In genomic region chr4:56768772-56769171, GRCh38 we compare ENCODE assay signal across 26 cellular contexts. TPM values are rescaled to one million over a fixed set of nuclear protein-coding genes. Genes with fewer than 3 reads are reported as not detected.
DNase-seq lines count a peak whose midpoint lies in the region; ATAC-seq and TF ChIP-seq lines count a peak whose summit lies in the region.
"Had no signal": no experiment of that assay in that cellular context is flagged by ENCODE, and none has a peak within 500 bp of the region (broad histone marks: within the 10 kb centered on the region; RNA-seq: fewer than 3 reads in every experiment).

No MANE protein-coding gene starts in this region.

- no peaks in the 10 kb centered on the region for H3K27me3 ChIP-seq in MM.1S (replicated peaks; ENCODE audit: insufficient read depth, low read length)
- H3K27me3 ChIP-seq in upper lobe of right lung: no peaks in the 10 kb centered on the region
- H3K27me3 ChIP-seq: right atrium auricular region had no signal

- H3K4me2 ChIP-seq in MM.1S (ENCODE audit: low read depth, low read length): no peak overlapping the region

- intact Hi-C loops in upper lobe of right lung (cut with DNase I): no loop called here

- peaks cover 10% of the 10 kb centered on the region for H3K4me1 Mint-ChIP-seq in stimulated activated naive CD8-positive, alpha-beta T cell treated with anti-CD3 and anti-CD28 coated beads, Interleukin-15, amount 100 ng/mL, for 72 hours

- TF ChIP-seq CTCF in MM.1S (IDR thresholded peaks at IDR 0.05; ENCODE audit: low read length) (no peak), upper lobe of right lung (IDR thresholded peaks at IDR 0.05) (no peak)

- H2AFZ ChIP-seq in MM.1S (ENCODE audit: low read length): 0 out of 2 replicates have a peak overlapping the region, but pooled peaks have one; percentile 5

- H3K36me3 ChIP-seq in MM.1S (replicated peaks; ENCODE audit: insufficient read depth, low read length) (no peaks in the 10 kb centered on the region), upper lobe of right lung (no peaks in the 10 kb centered on the region)
- H3K36me3 ChIP-seq: right atrium auricular region, thoracic aorta had no signal

- H3K9me3 Mint-ChIP-seq in stimulated activated naive CD8-positive, alpha-beta T cell treated with anti-CD3 and anti-CD28 coated beads, Interleukin-15, amount 100 ng/mL, for 72 hours: no peaks in the 10 kb centered on the region
- H3K9me3 Mint-ChIP-seq: activated naive CD4-positive, alpha-beta T cell treated with anti-CD3 and anti-CD28 coated beads for 36 hours; CD4-positive, CD25-positive, alpha-beta regulatory T cell; effector memory CD8-positive, alpha-beta T cell had no signal

- DNase-seq in stimulated activated naive CD8-positive, alpha-beta T cell treated with anti-CD3 and anti-CD28 coated beads, Interleukin-15, Interleukin-2, amounts not matched to agents 100 U/mL and 50 U/mL, for 24 hours: peak; percentile 19
- no peak for DNase-seq in stimulated activated naive CD8-positive, alpha-beta T cell treated with anti-CD3 and anti-CD28 coated beads, Interleukin-15, amount 100 ng/mL, for 72 hours
- DNase-seq in MM.1S (no peak), iPS-NIHi11 (ENCODE audit: low spot score) (peak; percentile 68), upper lobe of right lung (no peak), NK-92 (lab: John Stamatoyannopoulos, UW; ENCODE audit: unreplicated experiment) (no peak)
- DNase-seq: activated CD4-positive, alpha-beta T cell treated with anti-CD3 and anti-CD28 coated beads for 4 hours; activated naive CD4-positive, alpha-beta T cell treated with anti-CD3 and anti-CD28 coated beads for 36 hours; activated T-cell treated with anti-CD3 and anti-CD28 coated beads for 4 hours; CD4-positive, CD25-positive, alpha-beta regulatory T cell; effector memory CD8-positive, alpha-beta T cell; glutamatergic neuron; GOT3; MV-4-11; NCI-H187; NCI-H446 treated with DMSO at 0.1 percent for 48 hours; stimulated activated CD4-positive, alpha-beta T cell treated with anti-CD3 and anti-CD28 coated beads, Interleukin-15, amount 100 ng/mL, for 24 hours had no signal

- H3K79me2 ChIP-seq in MM.1S (ENCODE audit: low read length): no peaks in the 10 kb centered on the region

- no peaks in the 10 kb centered on the region for H4K20me1 ChIP-seq in MM.1S (ENCODE audit: insufficient read depth, low read length)

- H3K27ac ChIP-seq in MM.1S (ENCODE audit: low read length): no peak overlapping the region
- no peak overlapping the region for H3K27ac ChIP-seq in upper lobe of right lung
- H3K27ac ChIP-seq: right atrium auricular region, thoracic aorta had no signal

- H3F3A ChIP-seq in MM.1S (ENCODE audit: insufficient read depth, low read length): no peaks in the 10 kb centered on the region

- H3K9me3 ChIP-seq in MM.1S (replicated peaks; ENCODE audit: insufficient read depth, low read length) (no peaks in the 10 kb centered on the region), upper lobe of right lung (no peaks in the 10 kb centered on the region)
- H3K9me3 ChIP-seq: right atrium auricular region, thoracic aorta had no signal

- no peak overlapping the region for H3K9ac ChIP-seq in MM.1S (ENCODE audit: low read length)

- no peak overlapping the region for H3K27ac Mint-ChIP-seq in stimulated activated naive CD8-positive, alpha-beta T cell treated with anti-CD3 and anti-CD28 coated beads, Interleukin-15, amount 100 ng/mL, for 72 hours
- H3K27ac Mint-ChIP-seq: activated naive CD4-positive, alpha-beta T cell treated with anti-CD3 and anti-CD28 coated beads for 36 hours; effector memory CD8-positive, alpha-beta T cell had no signal

- H3K4me1 ChIP-seq in MM.1S (ENCODE audit: low read length): peaks cover 8% of the 10 kb centered on the region
- no peaks in the 10 kb centered on the region for H3K4me1 ChIP-seq in upper lobe of right lung
- H3K4me1 ChIP-seq: right atrium auricular region had no signal

- ATAC-seq in stimulated activated naive CD8-positive, alpha-beta T cell treated with anti-CD3 and anti-CD28 coated beads, Interleukin-15, Interleukin-2, amounts not matched to agents 100 U/mL and 50 U/mL, for 24 hours: no peak
- ATAC-seq in stimulated activated naive CD8-positive, alpha-beta T cell treated with anti-CD3 and anti-CD28 coated beads, Interleukin-15, amount 100 ng/mL, for 72 hours: no peak
- ATAC-seq in upper lobe of right lung (peak; percentile 63), GM21576 (IDR thresholded peaks at IDR 0.05; ENCODE audit: unreplicated experiment) (no peak), GM18909 (IDR thresholded peaks at IDR 0.05; ENCODE audit: poor library complexity, unreplicated experiment) (no peak)
- ATAC-seq: effector memory CD8-positive, alpha-beta T cell; K562; Right ventricle myocardium inferior had no signal

- H3K4me3 ChIP-seq in MM.1S (ENCODE audit: low read length): no peak overlapping the region
- no peak overlapping the region for H3K4me3 ChIP-seq in upper lobe of right lung
- H3K4me3 ChIP-seq: K562, right atrium auricular region, thoracic aorta had no signal

- H3K9me2 ChIP-seq in MM.1S (replicated peaks; ENCODE audit: insufficient read depth, low read length): no peaks in the 10 kb centered on the region

- H3K27me3 Mint-ChIP-seq in stimulated activated naive CD8-positive, alpha-beta T cell treated with anti-CD3 and anti-CD28 coated beads, Interleukin-15, amount 100 ng/mL, for 72 hours: no peaks in the 10 kb centered on the region
- H3K27me3 Mint-ChIP-seq: effector memory CD8-positive, alpha-beta T cell had no signal

- no peak overlapping the region for H3K4me3 Mint-ChIP-seq in stimulated activated naive CD8-positive, alpha-beta T cell treated with anti-CD3 and anti-CD28 coated beads, Interleukin-15, amount 100 ng/mL, for 72 hours
- H3K4me3 Mint-ChIP-seq: activated naive CD4-positive, alpha-beta T cell treated with anti-CD3 and anti-CD28 coated beads for 36 hours; CD4-positive, CD25-positive, alpha-beta regulatory T cell; effector memory CD8-positive, alpha-beta T cell had no signal

RNA-seq across cellular contexts. Expression of gene SPINK2, which starts 52.7 kb away (rescaled TPM):
- total RNA-seq in upper lobe of right lung: not detected
- total RNA-seq: astrocyte, chondrocyte, K562, lung microvascular endothelial cell, Right ventricle myocardium inferior, thoracic aorta had no signal

Comparison
In these comparisons a context has a peak if more than half of its experiments do, and no peak if none do; other contexts are left out.
1. DNase-seq: peak in stimulated activated naive CD8-positive, alpha-beta T cell treated with anti-CD3 and anti-CD28 coated beads, Interleukin-15, Interleukin-2, amounts not matched to agents 100 U/mL and 50 U/mL, for 24 hours (single experiment) and iPS-NIHi11 (single experiment); none in stimulated activated naive CD8-positive, alpha-beta T cell treated with anti-CD3 and anti-CD28 coated beads, Interleukin-15, amount 100 ng/mL, for 72 hours (0 of 2), MM.1S (single experiment), upper lobe of right lung (single experiment) and NK-92 (single experiment).